Comparison of ENCODE assay signal across 14 cellular contexts in the genomic region with DNA sequence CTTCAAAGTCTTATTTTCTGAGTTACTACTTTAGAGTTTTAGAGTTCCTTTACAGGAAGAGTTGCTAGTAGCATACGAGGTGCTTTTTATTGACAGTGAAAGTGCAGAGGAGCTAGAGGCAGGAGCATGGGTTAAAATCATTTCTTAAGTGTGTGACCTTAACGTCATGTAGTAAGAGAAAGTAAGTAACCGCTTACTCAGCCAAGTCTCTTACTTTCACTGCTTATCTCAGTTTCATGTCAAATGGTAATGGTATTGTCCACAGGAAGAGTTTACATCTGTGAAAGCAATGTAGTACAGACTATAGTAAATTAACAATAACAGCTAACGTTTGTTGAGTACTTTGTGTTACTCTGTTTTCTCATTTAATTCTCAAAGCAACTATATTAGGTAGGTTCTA. TPM values are rescaled to one million over a fixed set of nuclear protein-coding genes. Genes with fewer than 3 reads are reported as not detected.
DNase-seq lines count a peak whose midpoint lies in the region; ATAC-seq, FAIRE-seq and TF ChIP-seq lines count a peak whose summit lies in the region.
"Had no signal": no experiment of that assay in that cellular context is flagged by ENCODE, and none has a peak within 500 bp of the region (broad histone marks: within the 10 kb centered on the region; RNA-seq: fewer than 3 reads in every experiment).

No MANE protein-coding gene starts in this region.

- H3K27ac ChIP-seq in small intestine (ENCODE audit: low read depth in 1 of 2, low read length in 1 of 2) = no peak overlapping the region
- H3K27ac ChIP-seq: RWPE1, thoracic aorta had no signal

- peak overlapping the region; percentile 29 to 88 for H3K27ac Mint-ChIP-seq in T-cell

- H3K4me3 ChIP-seq in small intestine (ENCODE audit: low read depth in 1 of 2, low read length in 2 of 2) = no peak overlapping the region
- H3K4me3 ChIP-seq: thoracic aorta had no signal

- no peak for FAIRE-seq in small intestine (lab: Jason Lieb, UNC)
- FAIRE-seq: H1 had no signal

- no peak for TF ChIP-seq CTCF in GM13977 (IDR thresholded peaks at IDR 0.05; ENCODE audit: extremely low read depth, insufficient read depth, missing control alignments)

- H3K4me1 ChIP-seq in small intestine (ENCODE audit: control insufficient read depth in 2 of 2, insufficient read depth in 1 of 2, low read depth in 1 of 2, low read length in 1 of 2) = no peaks in the 10 kb centered on the region

- ATAC-seq in GM19025 (IDR thresholded peaks at IDR 0.05; ENCODE audit: low read depth, unreplicated experiment) (peak; percentile 91), HG02678 (IDR thresholded peaks at IDR 0.05; ENCODE audit: unreplicated experiment) (peak; percentile 82), T-cell (replicated peaks in 1 of 4) (peak; percentile 26 to 47 (median 32)), GM21423 (IDR thresholded peaks at IDR 0.05; ENCODE audit: unreplicated experiment) (no peak), GM19328 (IDR thresholded peaks at IDR 0.05; ENCODE audit: unreplicated experiment) (no peak)

- 56 to 75% (median 68%) methylated on average over 4 of the region's 4 CpGs for WGBS in small intestine, 3 donors

- DNase-seq in GM13977 (ENCODE audit: low spot score) (peak; percentile 41), T-cell (no peak), small intestine (no peak), HUDEP-2 (lab: John Stamatoyannopoulos, UW; ENCODE audit: unreplicated experiment in 76 of 76) (no peak)
- DNase-seq: DMS79 treated with DMSO at 0.1 percent for 48 hours; stimulated activated CD4-positive, alpha-beta T cell treated with anti-CD3 and anti-CD28 coated beads, Interleukin-4, amount 100 ng/mL, for 24 hours had no signal

- H3K9me3 ChIP-seq in small intestine (ENCODE audit: control insufficient read depth, low read depth) = no peaks in the 10 kb centered on the region
- H3K9me3 ChIP-seq: thoracic aorta had no signal

- CTCF ChIA-PET in T-cell (lab: Charles Lee) = no interaction called here

- in situ Hi-C loops in GM13977 (cut with MboI; ENCODE audit: low pct_unique_long_range_greater_than_20kb, low sequenced_read_pairs, unreplicated experiment) = no loop called here

- H3K4me3 Mint-ChIP-seq in T-cell = peak overlapping the region in 2 of 3 donors; percentile 8 to 29

- no peaks in the 10 kb centered on the region for H3K27me3 ChIP-seq in small intestine (ENCODE audit: control insufficient read depth in 2 of 2, insufficient read depth in 2 of 2, low read length in 2 of 2)

- H3K9me3 Mint-ChIP-seq in T-cell = peaks cover 0 to 9% (median 0%) of the 10 kb centered on the region in 3 donors

- no peaks in the 10 kb centered on the region for H3K27me3 Mint-ChIP-seq in T-cell

- H3K4me1 Mint-ChIP-seq in T-cell = peaks cover 21 to 31% (median 29%) of the 10 kb centered on the region in 3 donors

- peaks cover 56% of the 10 kb centered on the region for H3K36me3 Mint-ChIP-seq in T-cell

- POLR2A ChIA-PET in T-cell (lab: Charles Lee) = interaction anchor here in 1 of 2 donors (1.0 kb wide), 1 partner anchor 13 kb away, joined by 4 read pairs; a partner anchor contains a TSS

- peaks cover 0 to 13% of the 10 kb centered on the region in 2 donors for H3K36me3 ChIP-seq in small intestine (ENCODE audit: control insufficient read depth in 2 of 2, insufficient read depth in 2 of 2, low read length in 2 of 2)

RNA-seq across cellular contexts. Expression of a gene that starts 12.6 kb away (rescaled TPM):
- total RNA-seq in T-cell = 10 to 100 TPM; 20.2 to 30.3 (median 24.6) TPM
- 10 to 100 TPM in 2 of 3 donors, 1 to 10 TPM in 1; 9.0 to 10.8 (median 10.7) TPM for polyA plus RNA-seq in small intestine

RNA-seq across cellular contexts. Expression of a gene that starts 12.6 kb away (rescaled TPM):
- total RNA-seq in T-cell = 10 to 100 TPM; 50.6 to 61.5 (median 58.1) TPM
- 10 to 100 TPM; 46.9 to 55.4 (median 52.6) TPM for polyA plus RNA-seq in small intestine

RNA-seq across cellular contexts. Expression of a gene that starts 47.7 kb away (rescaled TPM):
- 10 to 100 TPM; 23.9 to 40.1 (median 37.5) TPM for total RNA-seq in T-cell
- 10 to 100 TPM; 25.9 to 52.8 (median 38.2) TPM for polyA plus RNA-seq in small intestine
- total RNA-seq: osteocyte had no signal

RNA-seq across cellular contexts. Expression of a gene that starts 55.5 kb away (rescaled TPM):
- not detected for total RNA-seq in T-cell
- polyA plus RNA-seq in small intestine = not detected
- total RNA-seq: H1, osteocyte, thoracic aorta had no signal
- polyA plus RNA-seq: H1 had no signal

Comparison
In these comparisons a context has a peak if more than half of its experiments do, and no peak if none do; other contexts are left out.
1. ATAC-seq: peak in GM19025 (single experiment), HG02678 (single experiment) and T-cell (4 of 4); none in GM21423 (single experiment) and GM19328 (single experiment).